ENCODE assay signal across 22 cellular contexts in the genomic region with DNA sequence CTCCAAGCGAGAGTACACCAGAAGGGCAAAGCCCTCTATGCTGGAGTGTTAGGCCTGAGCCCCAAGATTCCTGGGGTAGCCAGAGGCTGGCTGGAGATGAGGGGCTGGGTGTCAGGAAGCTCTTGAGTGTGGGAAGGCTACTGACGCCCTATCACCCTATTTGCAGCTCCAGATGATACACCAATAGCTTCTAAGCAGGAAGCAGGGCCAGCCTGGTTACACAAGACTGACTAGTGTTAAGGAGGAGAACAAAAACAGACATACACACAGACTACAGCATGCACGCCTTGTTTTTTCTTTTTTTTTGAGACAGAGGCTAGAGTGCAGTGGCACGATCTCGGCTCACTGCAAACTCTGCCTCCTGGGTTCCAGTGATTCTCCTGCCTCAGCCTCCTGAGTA. TPM values are rescaled to one million over a fixed set of nuclear protein-coding genes. Genes with fewer than 3 reads are reported as not detected.
A peak's percentile ranks its signal among the peaks of the same experiment; 100 is the strongest.
DNase-seq lines count a peak whose midpoint lies in the region; ATAC-seq and TF ChIP-seq lines count a peak whose summit lies in the region.
"Had no signal": no experiment of that assay in that cellular context is flagged by ENCODE, and none has a peak within 500 bp of the region (broad histone marks: within the 10 kb centered on the region; RNA-seq: fewer than 3 reads in every experiment).

No MANE protein-coding gene starts in this region.

- ATAC-seq in CD4-positive, CD25-positive, alpha-beta regulatory T cell (ENCODE audit: low read depth in 2 of 2): no peak
- ATAC-seq: activated naive CD4-positive, alpha-beta T cell treated with anti-CD3 and anti-CD28 coated beads, Interleukin-2, amount 50 U/mL, for 72 hours; activated T-cell treated with anti-CD3 and anti-CD28 coated beads, Interleukin-2, amount 50 U/mL, for 72 hours; gastroesophageal sphincter had no signal

- H3K36me3 Mint-ChIP-seq in CD4-positive, CD25-positive, alpha-beta regulatory T cell: peaks cover 12% of the 10 kb centered on the region
- H3K36me3 Mint-ChIP-seq in neural crest cell (ENCODE audit: low read depth): peaks cover 8% of the 10 kb centered on the region

- intact Hi-C loops in mammary epithelial cell (cut with micrococcal nuclease): no loop called here

- 96% methylated on average over 3 of the region's 5 CpGs for WGBS in mammary epithelial cell (ENCODE audit: low coverage, missing lambda C conversion rate)

- H4K20me1 ChIP-seq in mammary epithelial cell (ENCODE audit: insufficient read depth, low read length): no peaks in the 10 kb centered on the region

- dilution Hi-C loops in mammary epithelial cell (cut with HindIII; ENCODE audit: low sequenced_read_pairs): no loop called here

- H3K9me3 ChIP-seq in CD4-positive, CD25-positive, alpha-beta regulatory T cell (ENCODE audit: control insufficient read depth in 2 of 2, low read length in 2 of 2): no peaks in the 10 kb centered on the region
- H3K9me3 ChIP-seq in mammary epithelial cell (replicated peaks; ENCODE audit: insufficient read depth, low read length): no peaks in the 10 kb centered on the region
- H3K9me3 ChIP-seq: Caco-2, gastroesophageal sphincter, SJSA1, transverse colon had no signal

- peak in 1 of 3 donors; percentile 59 for DNase-seq in CD4-positive, CD25-positive, alpha-beta regulatory T cell
- peak; percentile 43 for DNase-seq in NOMO-1 treated with DMSO at 0.1 percent for 48 hours (lab: John Stamatoyannopoulos, UW; ENCODE audit: unreplicated experiment)
- DNase-seq in epithelial cell of esophagus (ENCODE audit: low read depth): peak; percentile 37
- DNase-seq in neural crest cell (ENCODE audit: low read depth, low spot score): no peak
- DNase-seq in mammary epithelial cell: no peak
- no peak for DNase-seq in iPS-NIHi7 (ENCODE audit: extremely low spot score)
- DNase-seq in GF-D8 (lab: John Stamatoyannopoulos, UW): no peak
- no peak for DNase-seq in NCI-H1436 treated with DMSO at 0.1 percent for 48 hours (lab: John Stamatoyannopoulos, UW)
- DNase-seq: activated CD4-positive, CD25-positive, alpha-beta regulatory T cell; activated T-cell treated with anti-CD3 and anti-CD28 coated beads, Interleukin-2, amount 50 U/mL, for 72 hours; Caco-2; erythroblast; midbrain; NCI-H1930; NCI-H226; NCI-H82; transverse colon had no signal

- CTCF ChIA-PET in mammary epithelial cell (lab: Charles Lee; ENCODE audit: low non-redundant PET): no interaction called here

- no peak overlapping the region for H2AFZ ChIP-seq in mammary epithelial cell (ENCODE audit: low read depth, low read length)

- peak overlapping the region; percentile 76 to 92 (median 78) for H3K27ac Mint-ChIP-seq in CD4-positive, CD25-positive, alpha-beta regulatory T cell
- peak overlapping the region; percentile 78 for H3K27ac Mint-ChIP-seq in neural crest cell (ENCODE audit: unreplicated experiment)
- H3K27ac Mint-ChIP-seq: activated T-cell treated with anti-CD3 and anti-CD28 coated beads, Interleukin-2, amount 50 U/mL, for 72 hours had no signal

- no peak overlapping the region for H3K9ac ChIP-seq in mammary epithelial cell (ENCODE audit: insufficient read depth, low read length)

- H3K4me1 ChIP-seq in CD4-positive, CD25-positive, alpha-beta regulatory T cell (ENCODE audit: control insufficient read depth, insufficient read depth, low read length, poor library complexity, severe bottlenecking): peaks cover 19% of the 10 kb centered on the region
- H3K4me1 ChIP-seq in mammary epithelial cell (ENCODE audit: insufficient read depth, low read length): peaks cover 8% of the 10 kb centered on the region
- H3K4me1 ChIP-seq: Caco-2, gastroesophageal sphincter, SJSA1 had no signal

- H3K27ac ChIP-seq in CD4-positive, CD25-positive, alpha-beta regulatory T cell (ENCODE audit: insufficient read depth, low read length, poor library complexity, severe bottlenecking): no peak overlapping the region
- H3K27ac ChIP-seq in mammary epithelial cell (ENCODE audit: insufficient read depth, low read depth, low read length): no peak overlapping the region
- H3K27ac ChIP-seq: gastroesophageal sphincter, SJSA1, transverse colon had no signal

- in situ Hi-C loops in mammary epithelial cell (cut with MboI; ENCODE audit: low sequenced_read_pairs in 2 of 2): no loop called here

- peaks cover 7% of the 10 kb centered on the region for H3K36me3 ChIP-seq in CD4-positive, CD25-positive, alpha-beta regulatory T cell (ENCODE audit: control insufficient read depth, insufficient read depth, low read length)
- H3K36me3 ChIP-seq in mammary epithelial cell (ENCODE audit: insufficient read depth, low read length): no peaks in the 10 kb centered on the region
- H3K36me3 ChIP-seq: SJSA1, transverse colon had no signal

- no peak overlapping the region for H3K4me2 ChIP-seq in mammary epithelial cell (ENCODE audit: insufficient read depth, low read depth, low read length)

- H3K27me3 Mint-ChIP-seq in CD4-positive, CD25-positive, alpha-beta regulatory T cell: no peaks in the 10 kb centered on the region
- no peaks in the 10 kb centered on the region for H3K27me3 Mint-ChIP-seq in neural crest cell (ENCODE audit: low read depth)
- H3K27me3 Mint-ChIP-seq: stimulated activated naive CD8-positive, alpha-beta T cell treated with anti-CD3 and anti-CD28 coated beads, Interleukin-15, Interleukin-2, amounts not matched to agents 100 ng/mL and 50 ng/mL, for 24 hours had no signal

- BruUV-seq in mammary epithelial cell (replicated peaks; lab: Mats Ljungman, UMichigan): no TSS peak

- H3K79me2 ChIP-seq in mammary epithelial cell (ENCODE audit: insufficient read depth, low read length): no peaks in the 10 kb centered on the region

- H3K4me1 Mint-ChIP-seq in CD4-positive, CD25-positive, alpha-beta regulatory T cell: peaks cover 7 to 47% (median 30%) of the 10 kb centered on the region in 4 donors
- peaks cover 12% of the 10 kb centered on the region for H3K4me1 Mint-ChIP-seq in neural crest cell

- H3K4me3 ChIP-seq in CD4-positive, CD25-positive, alpha-beta regulatory T cell (ENCODE audit: low read depth, low read length): no peak overlapping the region
- H3K4me3 ChIP-seq in epithelial cell of esophagus (ENCODE audit: low read length) (no peak overlapping the region), mammary epithelial cell (replicated peaks in 1 of 3; ENCODE audit: insufficient read depth in 1 of 3, low read depth in 2 of 3, low read length in 3 of 3) (no peak overlapping the region)
- H3K4me3 ChIP-seq: gastroesophageal sphincter, SJSA1, transverse colon had no signal

- TF ChIP-seq CTCF in epithelial cell of esophagus (IDR thresholded peaks at IDR 0.05; ENCODE audit: insufficient read depth, low read depth, low read length, missing control alignments) (no peak), neural crest cell (conservative IDR thresholded peaks at IDR 0.05) (no peak), mammary epithelial cell (conservative IDR thresholded peaks at IDR 0.05 in 1 of 2, IDR thresholded peaks at IDR 0.05 in 1 of 2; ENCODE audit: extremely low read depth in 1 of 2, insufficient read depth in 1 of 2, low read depth in 1 of 2, low read length in 2 of 2) (no peak)

- no peaks in the 10 kb centered on the region for H3K27me3 ChIP-seq in CD4-positive, CD25-positive, alpha-beta regulatory T cell (ENCODE audit: control insufficient read depth, insufficient read depth, low read length)
- no peaks in the 10 kb centered on the region for H3K27me3 ChIP-seq in mammary epithelial cell (ENCODE audit: insufficient read depth, low read length)
- H3K27me3 ChIP-seq: gastroesophageal sphincter, SJSA1, transverse colon had no signal

- H3K4me3 Mint-ChIP-seq in CD4-positive, CD25-positive, alpha-beta regulatory T cell: no peak overlapping the region
- H3K4me3 Mint-ChIP-seq in neural crest cell: no peak overlapping the region
- H3K4me3 Mint-ChIP-seq: activated T-cell treated with anti-CD3 and anti-CD28 coated beads, Interleukin-2, amount 50 U/mL, for 72 hours; stimulated activated naive CD8-positive, alpha-beta T cell treated with anti-CD3 and anti-CD28 coated beads, Interleukin-15, Interleukin-2, amounts not matched to agents 100 ng/mL and 50 ng/mL, for 24 hours; T-helper 2 cell treated with Interferon-gamma antibody and Interleukin-4, amounts not matched to agents 5 μg/mL and 100 μg/mL, for 36 hours had no signal

- no peaks in the 10 kb centered on the region for H3K9me3 Mint-ChIP-seq in CD4-positive, CD25-positive, alpha-beta regulatory T cell
- no peaks in the 10 kb centered on the region for H3K9me3 Mint-ChIP-seq in neural crest cell
- H3K9me3 Mint-ChIP-seq: activated naive CD4-positive, alpha-beta T cell treated with anti-CD3 and anti-CD28 coated beads, Interleukin-2, amount 50 U/mL, for 72 hours; activated T-cell treated with anti-CD3 and anti-CD28 coated beads, Interleukin-2, amount 50 U/mL, for 72 hours; stimulated activated naive CD8-positive, alpha-beta T cell treated with anti-CD3 and anti-CD28 coated beads, Interleukin-15, Interleukin-2, amounts not matched to agents 100 ng/mL and 50 ng/mL, for 24 hours; T-helper 2 cell treated with Interferon-gamma antibody and Interleukin-4, amounts not matched to agents 5 μg/mL and 100 μg/mL, for 36 hours had no signal

RNA-seq across cellular contexts. Expression of a gene that starts 15.9 kb away (rescaled TPM):
- 12.7 TPM for total RNA-seq in CD4-positive, CD25-positive, alpha-beta regulatory T cell
- 10 to 100 TPM; 37.5 to 50.4 (median 48.6) TPM for polyA plus RNA-seq in CD4-positive, CD25-positive, alpha-beta regulatory T cell
- 35.8 and 36.7 TPM in 2 replicates for total RNA-seq in neural crest cell
- 10 to 100 TPM in 1 of 2 donors, 1 to 10 TPM in 1; 2.5 to 16.0 TPM for total RNA-seq in mammary epithelial cell
- polyA plus RNA-seq in mammary epithelial cell: 37.7 TPM
- 9.3 TPM for polyA minus RNA-seq in mammary epithelial cell

RNA-seq across cellular contexts. Expression of a gene that starts 16.1 kb away (rescaled TPM):
- total RNA-seq in CD4-positive, CD25-positive, alpha-beta regulatory T cell: 9.4 TPM
- polyA plus RNA-seq in CD4-positive, CD25-positive, alpha-beta regulatory T cell: 10 to 100 TPM; 16.6 to 29.1 (median 21.2) TPM
- 79.1 and 85.6 TPM in 2 replicates for total RNA-seq in neural crest cell
- 10 to 100 TPM in 1 of 2 donors, 1 to 10 TPM in 1; 7.3 to 27.0 TPM for total RNA-seq in mammary epithelial cell
- 54.3 TPM for polyA plus RNA-seq in mammary epithelial cell
- 46.0 TPM for polyA minus RNA-seq in mammary epithelial cell

RNA-seq across cellular contexts. Expression of a gene that starts 34.9 kb away (rescaled TPM):
- 0.67 TPM for total RNA-seq in CD4-positive, CD25-positive, alpha-beta regulatory T cell
- not detected for polyA plus RNA-seq in CD4-positive, CD25-positive, alpha-beta regulatory T cell
- total RNA-seq in neural crest cell: 46.5 TPM in 2 replicates
- total RNA-seq in mammary epithelial cell: 10 to 100 TPM; 20.5 to 42.0 TPM
- 25.8 TPM for polyA plus RNA-seq in mammary epithelial cell
- polyA minus RNA-seq in mammary epithelial cell: 49.8 TPM

RNA-seq across cellular contexts. Expression of a gene that starts 40.5 kb away (rescaled TPM):
- 29.2 TPM for total RNA-seq in CD4-positive, CD25-positive, alpha-beta regulatory T cell
- polyA plus RNA-seq in CD4-positive, CD25-positive, alpha-beta regulatory T cell: 10 to 100 TPM; 62.2 to 82.7 (median 81.8) TPM
- total RNA-seq in neural crest cell (47.7 and 50.0 TPM in 2 replicates), mammary epithelial cell (10 to 100 TPM; 50.7 to 70.5 TPM)
- polyA plus RNA-seq in mammary epithelial cell: 50.9 TPM
- 8.3 TPM for polyA minus RNA-seq in mammary epithelial cell

Comparison
In these comparisons a context has a peak if more than half of its experiments do, and no peak if none do; other contexts are left out.
1. DNase-seq: peak in NOMO-1 treated with DMSO at 0.1 percent for 48 hours (single experiment) and epithelial cell of esophagus (single experiment); none in neural crest cell (single experiment), mammary epithelial cell (single experiment), iPS-NIHi7 (single experiment), GF-D8 (single experiment) and NCI-H1436 treated with DMSO at 0.1 percent for 48 hours (single experiment).
2. RNA of a gene that starts 34.9 kb away (total RNA-seq): 46.5 TPM in neural crest cell and 20.5 to 42.0 TPM in mammary epithelial cell; 0.67 TPM in CD4-positive, CD25-positive, alpha-beta regulatory T cell (single experiment); every median in the first group is over 10 times any median in the second.